ENCODE assay signal across 15 cellular contexts in genomic region chr2:28282861-28283646, GRCh38.
"Had no signal": no experiment of that assay in that cellular context is flagged by ENCODE, and none has a peak within 500 bp of the region (broad histone marks: within the 10 kb centered on the region; RNA-seq: fewer than 3 reads in every experiment).

No MANE protein-coding gene starts in this region.

- H3K36me3 ChIP-seq: gastrocnemius medialis, heart left ventricle, uterus had no signal

- H3K27me3 ChIP-seq: body of pancreas, gastrocnemius medialis, heart left ventricle, uterus had no signal

- H3K4me3 ChIP-seq: body of pancreas, coronary artery, gastrocnemius medialis, heart left ventricle, uterus had no signal

- H3K27ac ChIP-seq: body of pancreas, coronary artery, heart left ventricle had no signal

- DNase-seq: activated B cell treated with CpG ODN at 0.5 μM for 24 hours; activated CD4-positive, alpha-beta T cell treated with anti-CD3 and anti-CD28 coated beads for 48 hours; activated CD8-positive, alpha-beta memory T cell treated with anti-CD3 and anti-CD28 coated beads, Interleukin-2, amount 50 U/mL, for 48 hours; activated gamma-delta T cell; activated T-cell treated with anti-CD3 and anti-CD28 coated beads, Interleukin-2, amount 50 U/mL, for 72 hours; body of pancreas; effector CD4-positive, alpha-beta T cell; heart left ventricle; immature natural killer cell; left cardiac atrium; naive thymus-derived CD8-positive, alpha-beta T cell; stimulated activated CD4-positive, alpha-beta T cell treated with anti-CD3 and anti-CD28 coated beads, Interleukin-2, amount 100 ng/mL, for 48 hours; uterus had no signal

- H3K9me3 ChIP-seq: body of pancreas, gastrocnemius medialis, heart left ventricle, uterus had no signal

- H3K4me1 ChIP-seq: body of pancreas, uterus had no signal
